ENCODE assay signal across 9 cellular contexts in genomic region chr21:32278068-32278467, GRCh38. TPM values are rescaled to one million over a fixed set of nuclear protein-coding genes. Genes with fewer than 3 reads are reported as not detected.
A peak's percentile ranks its signal among the peaks of the same experiment; 100 is the strongest.
DNase-seq lines count a peak whose midpoint lies in the region; ATAC-seq and TF ChIP-seq lines count a peak whose summit lies in the region.
"Had no signal": no experiment of that assay in that cellular context is flagged by ENCODE, and none has a peak within 500 bp of the region (broad histone marks: within the 10 kb centered on the region; RNA-seq: fewer than 3 reads in every experiment).

No MANE protein-coding gene starts in this region.

- TF ChIP-seq POLR2A in stomach (IDR thresholded peaks at IDR 0.05): no peak

- 1 to 5% (median 3%) methylated on average over 6 of the region's 6 CpGs for whole genome bisulfite sequencing in stomach, 5 donors

- H3K4me1 ChIP-seq in iPS-15b (ENCODE audit: control insufficient read depth, insufficient read depth, low read length) (peaks cover 5% of the 10 kb centered on the region), stomach (peaks cover 5 to 25% (median 21%) of the 10 kb centered on the region in 4 donors)

- TF ChIP-seq CTCF in VCaP (conservative IDR thresholded peaks at IDR 0.05): no peak
- TF ChIP-seq CTCF in stomach (IDR thresholded peaks at IDR 0.05): no peak

- H3K27ac ChIP-seq in VCaP: peak overlapping the region; percentile 85
- H3K27ac ChIP-seq in stomach: peak overlapping the region in 2 of 5 donors; percentile 79

- DNase-seq in DMS114 treated with DMSO at 0.1 percent for 48 hours (lab: John Stamatoyannopoulos, UW; ENCODE audit: unreplicated experiment) (peak; percentile 12), stomach (no peak), G401 (ENCODE audit: low spot score) (no peak)
- no peak for DNase-seq in NK-92 treated with Interleukin-12 subunit alpha and Interleukin-12 subunit beta, amount 100 ng/mL, for 24 hours (lab: John Stamatoyannopoulos, UW)

- intact Hi-C loops in stomach (cut with DNase I; ENCODE audit: low total_unique reads): no loop called here

- peak overlapping the region; percentile 70 for H3K9ac ChIP-seq in iPS-15b (ENCODE audit: low read depth, low read length)

- H3K36me3 ChIP-seq in iPS-15b (ENCODE audit: control insufficient read depth, insufficient read depth, low read length): peaks cover 2% of the 10 kb centered on the region
- H3K36me3 ChIP-seq in stomach: peaks cover 0 to 12% (median 9%) of the 10 kb centered on the region in 4 donors

- H3K4me3 ChIP-seq in iPS-15b (ENCODE audit: low read depth, low read length): peak overlapping the region; percentile 91
- H3K4me3 ChIP-seq in stomach: peak overlapping the region; percentile 87 to 99 (median 94)

- no peaks in the 10 kb centered on the region for H3K9me3 ChIP-seq in iPS-15b (ENCODE audit: control insufficient read depth, insufficient read depth, low read length)
- no peaks in the 10 kb centered on the region for H3K9me3 ChIP-seq in stomach

- TF ChIP-seq EP300 in stomach (IDR thresholded peaks at IDR 0.05): no peak

- H3K27me3 ChIP-seq in iPS-15b (ENCODE audit: control insufficient read depth, insufficient read depth, low read length): no peaks in the 10 kb centered on the region
- H3K27me3 ChIP-seq in stomach: no peaks in the 10 kb centered on the region

- ATAC-seq in HG03196 (IDR thresholded peaks at IDR 0.05; ENCODE audit: unreplicated experiment) (peak; percentile 24), HG03039 (IDR thresholded peaks at IDR 0.05; ENCODE audit: unreplicated experiment) (no peak)

- in situ Hi-C loops in G401 (cut with HindIII; ENCODE audit: low sequenced_read_pairs): no loop called here

RNA-seq across cellular contexts. Expression of gene MIS18A, which starts 0.8 kb away (rescaled TPM):
- 1 to 10 TPM in 3 of 5 donors, not detected in 2; 1.4 to 9.5 (median 1.4) TPM for total RNA-seq in stomach
- polyA plus RNA-seq in stomach: 10 to 100 TPM in 1 of 3 donors, 1 to 10 TPM in 2; 7.7 to 10.7 (median 8.3) TPM
- 36.8 and 46.0 TPM in 2 replicates for total RNA-seq in G401 (2014; rRNA removed; shearing (Covaris generic))

RNA-seq across cellular contexts. Expression of gene MRAP, which starts 20.6 kb away (rescaled TPM):
- under 1 TPM in 1 of 5 donors, not detected in 4; 0.55 TPM for total RNA-seq in stomach
- polyA plus RNA-seq in stomach: under 1 TPM in 1 of 3 donors, not detected in 2; 0.30 TPM
- total RNA-seq in G401 (2014; rRNA removed; shearing (Covaris generic)): not detected in 2 replicates
- total RNA-seq: T-helper 2 cell treated with Interferon-gamma antibody and Interleukin-4, amounts not matched to agents 100 ng/mL and 5 ng/mL, for 36 hours had no signal
